ENCODE assay signal across 8 cellular contexts in the genomic region with DNA sequence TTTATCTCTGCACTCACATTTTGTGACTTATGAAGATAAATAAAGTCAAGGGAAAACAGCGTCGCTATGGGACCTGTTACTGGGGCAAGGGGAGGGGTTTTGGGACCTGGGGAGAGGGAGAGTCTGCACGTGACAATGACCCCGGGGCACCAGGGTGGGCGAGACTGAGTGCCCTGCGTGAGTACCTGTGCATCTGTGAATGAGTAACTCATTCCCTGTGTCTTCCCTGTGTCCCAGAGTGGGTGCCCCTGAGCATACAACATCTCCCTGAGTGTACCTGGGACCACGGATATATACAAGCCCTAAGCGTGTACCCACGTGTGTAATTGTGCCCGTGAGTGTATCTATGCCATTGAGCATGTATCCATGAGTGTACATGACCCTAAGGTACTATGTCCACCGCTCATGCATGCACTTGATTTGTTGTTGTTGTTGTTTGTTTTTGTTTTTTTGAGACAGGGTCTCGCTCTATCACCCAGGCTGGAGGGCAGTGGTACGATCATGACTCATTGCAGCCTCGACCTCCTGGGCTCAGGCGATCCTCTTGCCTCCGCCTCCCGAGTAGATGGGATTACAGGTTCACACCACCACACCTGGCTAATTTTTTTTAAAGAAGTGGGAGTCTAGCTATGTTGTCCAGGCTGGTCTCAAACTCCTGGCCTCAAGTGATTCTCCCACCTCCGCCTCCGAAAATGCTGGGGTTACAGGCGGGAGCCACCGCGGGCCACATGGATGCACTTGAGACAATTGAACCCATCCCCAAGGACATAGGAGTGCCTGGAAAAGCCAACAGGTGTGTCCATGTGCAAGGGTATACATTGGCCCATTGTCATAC. TPM values are rescaled to one million over a fixed set of nuclear protein-coding genes. Genes with fewer than 3 reads are reported as not detected.
DNase-seq lines count a peak whose midpoint lies in the region; ATAC-seq lines count a peak whose summit lies in the region.

No MANE protein-coding gene starts in this region.

- CTCF ChIA-PET in activated CD4-positive, alpha-beta memory T cell treated with anti-CD3 and anti-CD28 coated beads for 36 hours (lab: Charles Lee): interaction anchor here (0.7 to 2.2 kb wide), 36 partner anchors 11 to 578 kb away, joined by 3 to 62 read pairs (median 6); partner anchors contain the start of genes CD209, FCER2, MAP2K7 and MCOLN1

- H3K4me1 Mint-ChIP-seq in T-helper 2 cell treated with Interferon-gamma antibody and Interleukin-4, amounts not matched to agents 5 μg/mL and 100 μg/mL, for 36 hours (ENCODE audit: low read depth): peaks cover 27% of the 10 kb centered on the region
- peaks cover 45% of the 10 kb centered on the region for H3K4me1 Mint-ChIP-seq in activated CD4-positive, alpha-beta memory T cell treated with anti-CD3 and anti-CD28 coated beads for 36 hours (ENCODE audit: low read depth)
- H3K4me1 Mint-ChIP-seq in stimulated activated naive B cell treated with anti-CD40 and anti-IgM and Interleukin-4, amounts not matched to agents 10 μg/mL and 1 μg/mL and 100 μg/mL, for 72 hours: peaks cover 45 to 75% of the 10 kb centered on the region in 2 donors

- no peak overlapping the region for H3K9ac ChIP-seq in iPS-15b (ENCODE audit: low read depth, low read length)

- peak overlapping the region; percentile 82 for H3K4me3 ChIP-seq in iPS-15b (ENCODE audit: low read depth, low read length)

- no peak for ATAC-seq in stimulated activated naive B cell treated with anti-CD40 and anti-IgM and Interleukin-4, amounts not matched to agents 10 μg/mL and 1 μg/mL and 100 μg/mL, for 72 hours (replicated peaks)
- ATAC-seq in GM21786 (IDR thresholded peaks at IDR 0.05; ENCODE audit: unreplicated experiment): no peak
- ATAC-seq in GM21390 (IDR thresholded peaks at IDR 0.05; ENCODE audit: unreplicated experiment): no peak

- peaks cover 4% of the 10 kb centered on the region for H3K36me3 Mint-ChIP-seq in T-helper 2 cell treated with Interferon-gamma antibody and Interleukin-4, amounts not matched to agents 5 μg/mL and 100 μg/mL, for 36 hours (ENCODE audit: low read depth)
- H3K36me3 Mint-ChIP-seq in activated CD4-positive, alpha-beta memory T cell treated with anti-CD3 and anti-CD28 coated beads for 36 hours: peaks cover 7% of the 10 kb centered on the region
- peaks cover 21 to 29% of the 10 kb centered on the region in 2 donors for H3K36me3 Mint-ChIP-seq in stimulated activated naive B cell treated with anti-CD40 and anti-IgM and Interleukin-4, amounts not matched to agents 10 μg/mL and 1 μg/mL and 100 μg/mL, for 72 hours

- intact Hi-C loops in activated CD4-positive, alpha-beta memory T cell treated with anti-CD3 and anti-CD28 coated beads for 36 hours (cut with micrococcal nuclease): loop anchor here (1.0 to 10.0 kb wide), 6 partner anchors 28 to 295 kb away; partner anchors contain the start of gene STXBP2

- H3K27me3 ChIP-seq in iPS-15b (ENCODE audit: control insufficient read depth, insufficient read depth, low read length): peaks cover 8% of the 10 kb centered on the region

- no peaks in the 10 kb centered on the region for H3K9me3 Mint-ChIP-seq in T-helper 2 cell treated with Interferon-gamma antibody and Interleukin-4, amounts not matched to agents 5 μg/mL and 100 μg/mL, for 36 hours
- H3K9me3 Mint-ChIP-seq in activated CD4-positive, alpha-beta memory T cell treated with anti-CD3 and anti-CD28 coated beads for 36 hours: no peaks in the 10 kb centered on the region
- H3K9me3 Mint-ChIP-seq in stimulated activated naive B cell treated with anti-CD40 and anti-IgM and Interleukin-4, amounts not matched to agents 10 μg/mL and 1 μg/mL and 100 μg/mL, for 72 hours: no peaks in the 10 kb centered on the region

- peak overlapping the region; percentile 61 for H3K4me3 Mint-ChIP-seq in T-helper 2 cell treated with Interferon-gamma antibody and Interleukin-4, amounts not matched to agents 5 μg/mL and 100 μg/mL, for 36 hours
- H3K4me3 Mint-ChIP-seq in activated CD4-positive, alpha-beta memory T cell treated with anti-CD3 and anti-CD28 coated beads for 36 hours: peak overlapping the region; percentile 55
- peak overlapping the region; percentile 96 to 97 for H3K4me3 Mint-ChIP-seq in stimulated activated naive B cell treated with anti-CD40 and anti-IgM and Interleukin-4, amounts not matched to agents 10 μg/mL and 1 μg/mL and 100 μg/mL, for 72 hours

- no peak for DNase-seq in T-helper 2 cell treated with Interferon-gamma antibody and Interleukin-4, amounts not matched to agents 5 μg/mL and 100 μg/mL, for 36 hours (ENCODE audit: low spot score)
- no peak for DNase-seq in T-helper 2 cell
- DNase-seq in activated CD4-positive, alpha-beta memory T cell treated with anti-CD3 and anti-CD28 coated beads for 36 hours: no peak
- no peak for DNase-seq in stimulated activated naive B cell treated with anti-CD40 and anti-IgM and Interleukin-4, amounts not matched to agents 10 μg/mL and 1 μg/mL and 100 μg/mL, for 72 hours
- DNase-seq in LoVo (ENCODE audit: low spot score): no peak

- peaks cover 13% of the 10 kb centered on the region for H3K27me3 Mint-ChIP-seq in T-helper 2 cell treated with Interferon-gamma antibody and Interleukin-4, amounts not matched to agents 5 μg/mL and 100 μg/mL, for 36 hours (ENCODE audit: low read depth)
- peaks cover 25% of the 10 kb centered on the region for H3K27me3 Mint-ChIP-seq in activated CD4-positive, alpha-beta memory T cell treated with anti-CD3 and anti-CD28 coated beads for 36 hours
- H3K27me3 Mint-ChIP-seq in stimulated activated naive B cell treated with anti-CD40 and anti-IgM and Interleukin-4, amounts not matched to agents 10 μg/mL and 1 μg/mL and 100 μg/mL, for 72 hours: peaks cover 12 to 15% of the 10 kb centered on the region in 2 donors

- H3K9me3 ChIP-seq in iPS-15b (ENCODE audit: control insufficient read depth, insufficient read depth, low read length): no peaks in the 10 kb centered on the region

- POLR2A ChIA-PET in activated CD4-positive, alpha-beta memory T cell treated with anti-CD3 and anti-CD28 coated beads for 36 hours (lab: Charles Lee): interaction anchor here (1.7 kb wide), 1 partner anchor 50 kb away, joined by 10 read pairs; the partner anchor contains the start of genes PET100 and XAB2

- peaks cover 12% of the 10 kb centered on the region for H3K36me3 ChIP-seq in iPS-15b (ENCODE audit: control insufficient read depth, insufficient read depth, low read length)

- peak overlapping the region; percentile 62 for H3K27ac Mint-ChIP-seq in T-helper 2 cell treated with Interferon-gamma antibody and Interleukin-4, amounts not matched to agents 5 μg/mL and 100 μg/mL, for 36 hours
- H3K27ac Mint-ChIP-seq in activated CD4-positive, alpha-beta memory T cell treated with anti-CD3 and anti-CD28 coated beads for 36 hours: peak overlapping the region; percentile 70
- H3K27ac Mint-ChIP-seq in stimulated activated naive B cell treated with anti-CD40 and anti-IgM and Interleukin-4, amounts not matched to agents 10 μg/mL and 1 μg/mL and 100 μg/mL, for 72 hours: peak overlapping the region; percentile 93

- H3K4me1 ChIP-seq in iPS-15b (ENCODE audit: control insufficient read depth, insufficient read depth, low read length): peaks cover 2% of the 10 kb centered on the region

RNA-seq across cellular contexts. Expression of gene TRAPPC5, which starts 0.6 kb away (rescaled TPM):
- 10 to 100 TPM; 77.5 to 88.2 TPM for total RNA-seq in activated CD4-positive, alpha-beta memory T cell treated with anti-CD3 and anti-CD28 coated beads for 36 hours

RNA-seq across cellular contexts. Expression of gene MCEMP1, which starts 3.1 kb away (rescaled TPM):
- total RNA-seq in activated CD4-positive, alpha-beta memory T cell treated with anti-CD3 and anti-CD28 coated beads for 36 hours: not detected

RNA-seq across cellular contexts. Expression of gene RETN, which starts 11.1 kb away (rescaled TPM):
- not detected for total RNA-seq in activated CD4-positive, alpha-beta memory T cell treated with anti-CD3 and anti-CD28 coated beads for 36 hours

RNA-seq across cellular contexts. Expression of gene FCER2, which starts 21.9 kb away (rescaled TPM):
- total RNA-seq in activated CD4-positive, alpha-beta memory T cell treated with anti-CD3 and anti-CD28 coated beads for 36 hours: 1 to 10 TPM; 3.5 to 4.1 TPM

RNA-seq across cellular contexts. Expression of gene STXBP2, which starts 43.1 kb away (rescaled TPM):
- 100 to 1,000 TPM; 109 to 111 TPM for total RNA-seq in activated CD4-positive, alpha-beta memory T cell treated with anti-CD3 and anti-CD28 coated beads for 36 hours
